In the genomic region with DNA sequence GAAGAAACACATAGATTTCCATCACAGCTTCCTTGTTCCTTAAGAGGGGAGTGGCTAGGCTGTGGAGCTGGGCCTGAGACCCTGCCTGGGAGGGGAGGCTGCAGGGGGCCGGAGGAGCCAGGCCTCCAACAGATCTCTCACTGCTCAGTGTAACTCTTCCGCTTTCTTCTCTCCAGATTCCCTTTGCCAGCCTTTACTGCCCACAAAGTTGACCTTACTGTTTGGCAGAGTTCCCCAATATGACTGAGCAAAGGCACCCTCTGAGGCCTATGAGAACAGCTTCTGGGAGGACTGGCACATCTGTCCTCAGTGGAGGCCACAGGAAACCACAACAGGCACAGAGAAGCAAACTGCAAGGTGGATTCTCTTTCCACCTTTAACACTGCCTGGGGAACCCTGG, we compare ENCODE assay signal across 16 cellular contexts. TPM values are rescaled to one million over a fixed set of nuclear protein-coding genes. Genes with fewer than 3 reads are reported as not detected.
DNase-seq lines count a peak whose midpoint lies in the region; ATAC-seq and TF ChIP-seq lines count a peak whose summit lies in the region.
"Had no signal": no experiment of that assay in that cellular context is flagged by ENCODE, and none has a peak within 500 bp of the region (broad histone marks: within the 10 kb centered on the region; RNA-seq: fewer than 3 reads in every experiment).

No MANE protein-coding gene starts in this region.

- DNase-seq in CD1c-positive myeloid dendritic cell (ENCODE audit: extremely low spot score) (peak; percentile 2), mammary epithelial cell (peak; percentile 12), lower lobe of right lung (no peak), NCI-H774 (lab: John Stamatoyannopoulos, UW) (no peak), nucleus accumbens (lab: John Stamatoyannopoulos, UW) (no peak)
- peak; percentile 25 for DNase-seq in Jurkat, Clone E6-1 (ENCODE audit: low read depth, low spot score)
- DNase-seq in effector CD8-positive, alpha-beta T cell (lab: John Stamatoyannopoulos, UW): no peak
- DNase-seq: activated naive CD4-positive, alpha-beta T cell treated with anti-CD3 and anti-CD28 coated beads, Interleukin-2, amount 50 U/mL, for 16 hours; DMS79 treated with DMSO at 0.1 percent for 48 hours; erythroblast; NCI-H748 treated with DMSO at 0.1 percent for 48 hours had no signal

- H3K27me3 ChIP-seq in mammary epithelial cell (ENCODE audit: insufficient read depth, low read length): no peaks in the 10 kb centered on the region
- H3K27me3 ChIP-seq in lower lobe of right lung (ENCODE audit: low read depth): no peaks in the 10 kb centered on the region
- H3K27me3 ChIP-seq: cardiac muscle cell had no signal

- TF ChIP-seq CTCF in mammary epithelial cell (conservative IDR thresholded peaks at IDR 0.05 in 1 of 2, IDR thresholded peaks at IDR 0.05 in 1 of 2; ENCODE audit: extremely low read depth in 1 of 2, insufficient read depth in 1 of 2, low read depth in 1 of 2, low read length in 2 of 2) (no peak), lower lobe of right lung (IDR thresholded peaks at IDR 0.05) (no peak)

- intact Hi-C loops in mammary epithelial cell (cut with micrococcal nuclease): no loop called here
- intact Hi-C loops in lower lobe of right lung (cut with DNase I): no loop called here

- in situ Hi-C loops in mammary epithelial cell (cut with MboI; ENCODE audit: low sequenced_read_pairs in 2 of 2): no loop called here

- H3K9me3 ChIP-seq in mammary epithelial cell (replicated peaks; ENCODE audit: insufficient read depth, low read length) (no peaks in the 10 kb centered on the region), lower lobe of right lung (no peaks in the 10 kb centered on the region)
- H3K9me3 ChIP-seq: HAP-1 had no signal

- H3K4me3 ChIP-seq in Jurkat, Clone E6-1 (ENCODE audit: low read length): no peak overlapping the region
- H3K4me3 ChIP-seq in mammary epithelial cell (replicated peaks in 1 of 3; ENCODE audit: insufficient read depth in 1 of 3, low read depth in 2 of 3, low read length in 3 of 3) (no peak overlapping the region), lower lobe of right lung (no peak overlapping the region)
- H3K4me3 ChIP-seq: cardiac muscle cell, HAP-1 had no signal

- dilution Hi-C loops in mammary epithelial cell (cut with HindIII; ENCODE audit: low sequenced_read_pairs): no loop called here

- H3K36me3 ChIP-seq in mammary epithelial cell (ENCODE audit: insufficient read depth, low read length): no peaks in the 10 kb centered on the region
- no peaks in the 10 kb centered on the region for H3K36me3 ChIP-seq in lower lobe of right lung
- H3K36me3 ChIP-seq: cardiac muscle cell, HAP-1 had no signal

- H4K20me1 ChIP-seq in mammary epithelial cell (ENCODE audit: insufficient read depth, low read length): no peaks in the 10 kb centered on the region

- ATAC-seq in lower lobe of right lung: peak in 1 of 2 donors; percentile 20
- no peak for ATAC-seq in HG03139 (IDR thresholded peaks at IDR 0.05; ENCODE audit: unreplicated experiment)

- no peak overlapping the region for H3K27ac ChIP-seq in mammary epithelial cell (ENCODE audit: insufficient read depth, low read depth, low read length)
- H3K27ac ChIP-seq in lower lobe of right lung: peak overlapping the region; percentile 13
- H3K27ac ChIP-seq: cardiac muscle cell, VCaP had no signal

- H3K4me2 ChIP-seq in mammary epithelial cell (ENCODE audit: insufficient read depth, low read depth, low read length): no peak overlapping the region

- no peak overlapping the region for H2AFZ ChIP-seq in mammary epithelial cell (ENCODE audit: low read depth, low read length)

- no peak overlapping the region for H3K9ac ChIP-seq in mammary epithelial cell (ENCODE audit: insufficient read depth, low read length)

- 97% methylated on average over 2 of the region's 2 CpGs for WGBS in mammary epithelial cell (ENCODE audit: low coverage, missing lambda C conversion rate)

- H3K79me2 ChIP-seq in mammary epithelial cell (ENCODE audit: insufficient read depth, low read length): no peaks in the 10 kb centered on the region

- no TSS peak for BruUV-seq in mammary epithelial cell (replicated peaks; lab: Mats Ljungman, UMichigan)

- H3K4me1 ChIP-seq in mammary epithelial cell (ENCODE audit: insufficient read depth, low read length) (peaks cover 31% of the 10 kb centered on the region), lower lobe of right lung (peaks cover 27% of the 10 kb centered on the region)
- H3K4me1 ChIP-seq: HAP-1 had no signal

- CTCF ChIA-PET in mammary epithelial cell (lab: Charles Lee; ENCODE audit: low non-redundant PET): interaction anchor here (0.7 kb wide), 1 partner anchor 22 kb away, joined by 4 read pairs; no protein-coding TSS in a partner anchor

RNA-seq across cellular contexts. Expression of a gene that starts 38.1 kb away (rescaled TPM):
- not detected for polyA plus RNA-seq in Jurkat, Clone E6-1 (2012; ENCODE audit: insufficient read depth, insufficient read length)
- total RNA-seq in mammary epithelial cell (1 to 10 TPM in 1 of 2 donors, under 1 TPM in 1; 0.38 to 2.2 TPM), lower lobe of right lung (204 TPM)
- 0.83 TPM for polyA plus RNA-seq in mammary epithelial cell
- polyA minus RNA-seq in mammary epithelial cell: 0.52 TPM
- total RNA-seq: SK-MEL-5 had no signal

Comparison
In these comparisons a context has a peak if more than half of its experiments do, and no peak if none do; other contexts are left out.
1. DNase-seq: peak in CD1c-positive myeloid dendritic cell (single experiment), Jurkat, Clone E6-1 (single experiment) and mammary epithelial cell (single experiment); none in lower lobe of right lung (single experiment), effector CD8-positive, alpha-beta T cell (single experiment), NCI-H774 (single experiment) and nucleus accumbens (0 of 56).
2. RNA of a gene that starts 38.1 kb away (total RNA-seq): 204 TPM in lower lobe of right lung (single experiment); 0.38 to 2.2 TPM in mammary epithelial cell; every median in the first group is over 10 times any median in the second.